Comparison of ENCODE assay signal across 17 cellular contexts in the genomic region with DNA sequence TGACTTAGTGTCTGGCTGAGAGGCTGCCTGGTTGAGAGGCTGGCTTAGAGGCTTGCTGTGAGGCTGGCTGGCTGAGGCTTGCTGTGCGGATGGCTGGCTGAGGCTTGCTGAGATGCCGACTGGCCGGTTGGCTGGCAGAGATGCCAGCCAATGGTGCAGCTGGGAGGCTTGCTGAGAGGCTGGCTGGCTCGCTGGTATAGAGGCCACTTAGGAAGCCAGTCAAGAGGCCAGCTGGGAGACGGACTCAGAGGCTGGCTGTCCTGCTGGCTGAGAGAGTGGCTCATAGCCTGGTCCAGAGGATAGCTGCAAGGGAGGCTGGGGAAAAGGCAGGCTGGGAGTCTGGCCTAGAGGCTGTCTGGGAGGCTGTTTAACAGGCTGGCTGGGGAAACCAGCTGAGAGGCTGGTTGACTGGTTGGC. TPM values are rescaled to one million over a fixed set of nuclear protein-coding genes. Genes with fewer than 3 reads are reported as not detected.
"Had no signal": no experiment of that assay in that cellular context is flagged by ENCODE, and none has a peak within 500 bp of the region (broad histone marks: within the 10 kb centered on the region; RNA-seq: fewer than 3 reads in every experiment).

No MANE protein-coding gene starts in this region.

- ATAC-seq: activated CD4-positive, alpha-beta T cell treated with anti-CD3 and anti-CD28 coated beads for 36 hours; naive thymus-derived CD4-positive, alpha-beta T cell; stimulated activated memory B cell treated with anti-CD40 and anti-IgM and Interleukin-4, amounts not matched to agents 10 μg/mL and 1 μg/mL and 100 μg/mL, for 72 hours had no signal

- DNase-seq: activated CD4-positive, alpha-beta T cell treated with anti-CD3 and anti-CD28 coated beads for 36 hours; activated naive CD4-positive, alpha-beta T cell treated with anti-CD3 and anti-CD28 coated beads, Interleukin-2, amount 10 ng/mL, durations not matched to agents 7 days and 5 days; dermis blood vessel endothelial cell; glutamatergic neuron; naive thymus-derived CD4-positive, alpha-beta T cell; spleen; stimulated activated CD4-positive, alpha-beta T cell treated with anti-CD3 and anti-CD28 coated beads, Interleukin-1b, Interleukin-23, amount 100 ng/mL, for 48 hours; T1000 had no signal

- H3K4me1 ChIP-seq: spleen had no signal

- H3K36me3 ChIP-seq: neutrophil, right atrium auricular region, spleen, upper lobe of right lung had no signal

- H3K4me3 Mint-ChIP-seq: activated CD4-positive, alpha-beta T cell treated with anti-CD3 and anti-CD28 coated beads for 36 hours; activated naive CD4-positive, alpha-beta T cell treated with anti-CD3 and anti-CD28 coated beads, Interleukin-2, amount 10 ng/mL, durations not matched to agents 7 days and 5 days; naive thymus-derived CD4-positive, alpha-beta T cell; stimulated activated memory B cell treated with anti-CD40 and anti-IgM and Interleukin-4, amounts not matched to agents 10 μg/mL and 1 μg/mL and 100 μg/mL, for 72 hours had no signal

- H3K9me3 ChIP-seq: neutrophil, right atrium auricular region, spleen, upper lobe of right lung had no signal

- H3K36me3 Mint-ChIP-seq: activated naive CD4-positive, alpha-beta T cell treated with anti-CD3 and anti-CD28 coated beads, Interleukin-2, amount 10 ng/mL, durations not matched to agents 7 days and 5 days; naive thymus-derived CD4-positive, alpha-beta T cell; stimulated activated memory B cell treated with anti-CD40 and anti-IgM and Interleukin-4, amounts not matched to agents 10 μg/mL and 1 μg/mL and 100 μg/mL, for 72 hours had no signal

- H3K27ac ChIP-seq: neutrophil, spleen, upper lobe of right lung, VCaP had no signal

- H3K4me1 Mint-ChIP-seq: activated CD4-positive, alpha-beta T cell treated with anti-CD3 and anti-CD28 coated beads for 36 hours; activated naive CD4-positive, alpha-beta T cell treated with anti-CD3 and anti-CD28 coated beads, Interleukin-2, amount 10 ng/mL, durations not matched to agents 7 days and 5 days; stimulated activated memory B cell treated with anti-CD40 and anti-IgM and Interleukin-4, amounts not matched to agents 10 μg/mL and 1 μg/mL and 100 μg/mL, for 72 hours had no signal

- H3K4me3 ChIP-seq: lung, spleen, upper lobe of right lung had no signal

- H3K27me3 ChIP-seq: right atrium auricular region, upper lobe of right lung had no signal

- H3K27ac Mint-ChIP-seq: activated CD4-positive, alpha-beta T cell treated with anti-CD3 and anti-CD28 coated beads for 36 hours; activated T-helper 2 cell treated with anti-CD3 and anti-CD28 coated beads, Interferon-gamma antibody, Interleukin-2, Interleukin-4, amounts not matched to agents 10 μg/mL and 5 μg/mL and 100 μg/mL, durations not matched to agents 14 hours and 24 hours and 36 hours; stimulated activated memory B cell treated with anti-CD40 and anti-IgM and Interleukin-4, amounts not matched to agents 10 μg/mL and 1 μg/mL and 100 μg/mL, for 72 hours had no signal

RNA-seq across cellular contexts. Expression of a gene that starts 37.3 kb away (rescaled TPM):
- total RNA-seq: activated CD4-positive, alpha-beta T cell treated with anti-CD3 and anti-CD28 coated beads for 36 hours; fibroblast of villous mesenchyme; mononuclear cell; naive thymus-derived CD4-positive, alpha-beta T cell; right atrium auricular region; spleen; upper lobe of right lung had no signal
- polyA plus RNA-seq: naive thymus-derived CD4-positive, alpha-beta T cell; spleen had no signal
